In the genomic region with DNA sequence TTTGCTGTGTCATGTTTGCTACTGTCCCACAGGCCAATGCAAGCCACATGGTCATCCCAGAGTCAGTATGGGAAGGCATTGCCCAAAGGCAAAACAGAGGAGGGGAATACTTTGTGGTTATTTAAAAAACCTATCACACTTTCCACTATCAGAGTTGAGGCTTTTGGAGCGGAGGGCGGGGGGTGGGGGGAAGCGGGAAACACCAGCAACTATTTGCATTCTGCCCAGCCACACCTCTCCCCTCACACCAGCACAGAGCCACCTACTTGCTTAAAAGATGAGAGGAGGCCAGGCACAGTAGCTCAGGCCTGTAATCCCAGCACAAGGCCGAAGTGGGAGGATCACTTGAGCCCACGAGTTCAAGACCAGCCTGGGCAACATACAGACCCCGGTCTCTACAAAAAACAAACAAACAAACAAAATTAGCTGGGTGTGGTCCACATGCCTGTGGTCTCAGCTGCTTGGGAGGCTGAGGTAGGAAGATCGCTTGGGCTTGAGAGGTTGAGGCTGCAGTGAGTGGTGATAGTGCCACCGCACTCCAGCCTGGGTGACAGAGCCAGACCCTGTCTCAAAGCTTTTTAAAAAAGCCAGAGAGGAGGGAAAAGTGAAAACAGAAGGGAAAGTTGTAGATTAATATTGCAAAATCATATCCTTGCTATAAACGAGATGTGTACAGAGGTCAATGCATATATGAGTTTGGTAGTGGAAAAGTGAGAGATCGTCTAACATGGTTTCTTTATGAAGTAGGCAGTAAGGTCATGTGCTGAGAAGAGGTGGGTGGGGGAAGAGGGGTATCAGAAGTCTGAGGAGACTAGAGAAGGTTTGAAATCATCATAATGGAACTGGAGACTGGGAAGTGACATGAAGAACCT, we compare ENCODE assay signal across 12 cellular contexts. TPM values are rescaled to one million over a fixed set of nuclear protein-coding genes. Genes with fewer than 3 reads are reported as not detected.
DNase-seq lines count a peak whose midpoint lies in the region; ATAC-seq and TF ChIP-seq lines count a peak whose summit lies in the region.
"Had no signal": no experiment of that assay in that cellular context is flagged by ENCODE, and none has a peak within 500 bp of the region (broad histone marks: within the 10 kb centered on the region; RNA-seq: fewer than 3 reads in every experiment).

No MANE protein-coding gene starts in this region.

- H3K27ac ChIP-seq in GM23338 (ENCODE audit: low read depth), result no peak overlapping the region
- no peak overlapping the region for H3K27ac ChIP-seq in naive thymus-derived CD4-positive, alpha-beta T cell (ENCODE audit: low read depth, low read length)
- no peak overlapping the region for H3K27ac ChIP-seq in left lung
- H3K27ac ChIP-seq: VCaP had no signal

- no peak overlapping the region for H3K4me3 ChIP-seq in GM23338
- no peak overlapping the region for H3K4me3 ChIP-seq in naive thymus-derived CD4-positive, alpha-beta T cell (ENCODE audit: low read length)
- no peak overlapping the region for H3K4me3 ChIP-seq in left lung

- H3K79me2 ChIP-seq in GM23338 (replicated peaks; ENCODE audit: insufficient read depth), result peaks cover 15% of the 10 kb centered on the region

- no peaks in the 10 kb centered on the region for H4K20me1 ChIP-seq in GM23338 (replicated peaks; ENCODE audit: insufficient read depth)

- peaks cover 3% of the 10 kb centered on the region for H3K36me3 Mint-ChIP-seq in activated CD4-positive, alpha-beta T cell treated with anti-CD3 and anti-CD28 coated beads, Interleukin-2, amount 10 ng/mL, durations not matched to agents 24 days and 14 days (ENCODE audit: low read depth)
- no peaks in the 10 kb centered on the region; the same call in 2 of the 3 replicates for H3K36me3 Mint-ChIP-seq in GM23338 (ENCODE audit: low read depth)
- H3K36me3 Mint-ChIP-seq in activated CD8-positive, alpha-beta T cell treated with anti-CD3 and anti-CD28 coated beads, Interleukin-2, amount 10 ng/mL, durations not matched to agents 7 days and 5 days (ENCODE audit: low read depth), result peaks cover 5% of the 10 kb centered on the region
- H3K36me3 Mint-ChIP-seq in neural crest cell (ENCODE audit: low read depth), result peaks cover 2% of the 10 kb centered on the region
- peaks cover 0 to 5% (median 0%) of the 10 kb centered on the region in 5 donors for H3K36me3 Mint-ChIP-seq in naive thymus-derived CD4-positive, alpha-beta T cell
- no peaks in the 10 kb centered on the region for H3K36me3 Mint-ChIP-seq in nephron progenitor cell (ENCODE audit: low read depth)

- peak overlapping the region; percentile 88 for H3K27ac Mint-ChIP-seq in activated CD4-positive, alpha-beta T cell treated with anti-CD3 and anti-CD28 coated beads, Interleukin-2, amount 10 ng/mL, durations not matched to agents 24 days and 14 days
- no peak overlapping the region; the same call in 1 of the 2 replicates for H3K27ac Mint-ChIP-seq in GM23338
- H3K27ac Mint-ChIP-seq in activated CD8-positive, alpha-beta T cell treated with anti-CD3 and anti-CD28 coated beads, Interleukin-2, amount 10 ng/mL, durations not matched to agents 7 days and 5 days, result peak overlapping the region; percentile 89
- H3K27ac Mint-ChIP-seq in neural crest cell (ENCODE audit: unreplicated experiment), result no peak overlapping the region
- peak overlapping the region in 4 of 9 donors; percentile 17 to 72 (median 49) for H3K27ac Mint-ChIP-seq in naive thymus-derived CD4-positive, alpha-beta T cell
- H3K27ac Mint-ChIP-seq in nephron progenitor cell, result no peak overlapping the region

- no peak for TF ChIP-seq CTCF in GM23338 (conservative IDR thresholded peaks at IDR 0.05; ENCODE audit: low read depth in 2 of 2)
- no peak for TF ChIP-seq CTCF in neural crest cell (conservative IDR thresholded peaks at IDR 0.05)
- no peak for TF ChIP-seq CTCF in nephron progenitor cell (IDR thresholded peaks at IDR 0.05)
- no peak for TF ChIP-seq CTCF in left lung (IDR thresholded peaks at IDR 0.05)

- no peak for DNase-seq in activated CD4-positive, alpha-beta T cell treated with anti-CD3 and anti-CD28 coated beads, Interleukin-2, amount 10 ng/mL, durations not matched to agents 24 days and 14 days
- DNase-seq in activated CD4-positive, alpha-beta T cell treated with anti-CD3 and anti-CD28 coated beads, Interleukin-2, amount 50 U/mL, for 4 hours, result no peak
- DNase-seq in GM23338 (ENCODE audit: low spot score), result no peak
- no peak for DNase-seq in activated CD8-positive, alpha-beta T cell treated with anti-CD3 and anti-CD28 coated beads, Interleukin-2, amount 10 ng/mL, durations not matched to agents 7 days and 5 days
- DNase-seq in neural crest cell (ENCODE audit: low read depth, low spot score), result no peak
- no peak for DNase-seq in naive thymus-derived CD4-positive, alpha-beta T cell
- DNase-seq in nephron progenitor cell, result no peak
- no peak for DNase-seq in left lung
- DNase-seq: activated gamma-delta T cell treated with Interleukin-2 at 50 U/mL for 16 hours, NCI-H187 treated with DMSO at 0.1 percent for 48 hours, SHP77 treated with DMSO at 0.1 percent for 48 hours had no signal

- no peaks in the 10 kb centered on the region for H3K27me3 Mint-ChIP-seq in activated CD4-positive, alpha-beta T cell treated with anti-CD3 and anti-CD28 coated beads, Interleukin-2, amount 10 ng/mL, durations not matched to agents 24 days and 14 days
- H3K27me3 Mint-ChIP-seq in GM23338 (ENCODE audit: insufficient read depth, low read depth, poor library complexity) (peaks cover 11% of the 10 kb centered on the region), neural crest cell (ENCODE audit: low read depth) (peaks cover 34% of the 10 kb centered on the region), nephron progenitor cell (ENCODE audit: low read depth, poor library complexity) (peaks cover 8% of the 10 kb centered on the region)
- H3K27me3 Mint-ChIP-seq in activated CD8-positive, alpha-beta T cell treated with anti-CD3 and anti-CD28 coated beads, Interleukin-2, amount 10 ng/mL, durations not matched to agents 7 days and 5 days (ENCODE audit: low read depth), result no peaks in the 10 kb centered on the region
- no peaks in the 10 kb centered on the region for H3K27me3 Mint-ChIP-seq in naive thymus-derived CD4-positive, alpha-beta T cell

- H3K4me1 Mint-ChIP-seq in activated CD4-positive, alpha-beta T cell treated with anti-CD3 and anti-CD28 coated beads, Interleukin-2, amount 10 ng/mL, durations not matched to agents 24 days and 14 days, result peaks cover 27% of the 10 kb centered on the region
- H3K4me1 Mint-ChIP-seq in GM23338 (peaks cover 26% of the 10 kb centered on the region), neural crest cell (peaks cover 20% of the 10 kb centered on the region), nephron progenitor cell (peaks cover 14% of the 10 kb centered on the region)
- peaks cover 27% of the 10 kb centered on the region for H3K4me1 Mint-ChIP-seq in activated CD8-positive, alpha-beta T cell treated with anti-CD3 and anti-CD28 coated beads, Interleukin-2, amount 10 ng/mL, durations not matched to agents 7 days and 5 days (ENCODE audit: low read depth)
- H3K4me1 Mint-ChIP-seq in naive thymus-derived CD4-positive, alpha-beta T cell, result peaks cover 11 to 30% (median 23%) of the 10 kb centered on the region in 7 donors

- H3K9me3 Mint-ChIP-seq in activated CD4-positive, alpha-beta T cell treated with anti-CD3 and anti-CD28 coated beads, Interleukin-2, amount 10 ng/mL, durations not matched to agents 24 days and 14 days, result no peaks in the 10 kb centered on the region
- H3K9me3 Mint-ChIP-seq in GM23338 (no peaks in the 10 kb centered on the region; the same call in 2 of the 3 replicates), neural crest cell (no peaks in the 10 kb centered on the region), nephron progenitor cell (peaks cover 40% of the 10 kb centered on the region)
- no peaks in the 10 kb centered on the region for H3K9me3 Mint-ChIP-seq in activated CD8-positive, alpha-beta T cell treated with anti-CD3 and anti-CD28 coated beads, Interleukin-2, amount 10 ng/mL, durations not matched to agents 7 days and 5 days (ENCODE audit: insufficient read depth)
- no peaks in the 10 kb centered on the region for H3K9me3 Mint-ChIP-seq in naive thymus-derived CD4-positive, alpha-beta T cell

- H3K27me3 ChIP-seq in GM23338 (ENCODE audit: insufficient read depth) (peaks cover 18% of the 10 kb centered on the region; the same call in 1 of the 2 replicates), left lung (peaks cover 0 to 10% of the 10 kb centered on the region in 2 donors)
- no peaks in the 10 kb centered on the region for H3K27me3 ChIP-seq in naive thymus-derived CD4-positive, alpha-beta T cell (ENCODE audit: control insufficient read depth in 2 of 2, insufficient read depth in 2 of 2, low read length in 2 of 2)

- no peak overlapping the region for H3K4me2 ChIP-seq in GM23338

- H3K9me3 ChIP-seq in naive thymus-derived CD4-positive, alpha-beta T cell (ENCODE audit: control insufficient read depth in 2 of 3, low read length in 3 of 3), result no peaks in the 10 kb centered on the region
- no peaks in the 10 kb centered on the region for H3K9me3 ChIP-seq in left lung

- POLR2A ChIA-PET in activated CD8-positive, alpha-beta T cell treated with anti-CD3 and anti-CD28 coated beads, Interleukin-2, amount 10 ng/mL, durations not matched to agents 7 days and 5 days (lab: Charles Lee), result interaction anchor here (0.8 to 1.4 kb wide), 3 partner anchors 27 to 138 kb away, joined by 3 to 4 read pairs (median 3); no protein-coding TSS in a partner anchor
- POLR2A ChIA-PET in naive thymus-derived CD4-positive, alpha-beta T cell (lab: Charles Lee), result interaction anchor here (1.2 kb wide), 1 partner anchor 16 kb away, joined by 8 read pairs; no protein-coding TSS in a partner anchor

- CTCF ChIA-PET in activated CD8-positive, alpha-beta T cell treated with anti-CD3 and anti-CD28 coated beads, Interleukin-2, amount 10 ng/mL, durations not matched to agents 7 days and 5 days (lab: Charles Lee), result interaction anchor here (0.7 to 1.9 kb wide), 11 partner anchors 9 to 172 kb away, joined by 3 to 17 read pairs (median 4); no protein-coding TSS in a partner anchor
- CTCF ChIA-PET in naive thymus-derived CD4-positive, alpha-beta T cell (lab: Charles Lee), result no interaction called here

- H3F3A ChIP-seq in GM23338 (replicated peaks; ENCODE audit: low read depth), result no peaks in the 10 kb centered on the region

- H3K36me3 ChIP-seq in GM23338 (ENCODE audit: insufficient read depth), result no peaks in the 10 kb centered on the region
- no peaks in the 10 kb centered on the region for H3K36me3 ChIP-seq in naive thymus-derived CD4-positive, alpha-beta T cell (ENCODE audit: control insufficient read depth in 2 of 3, insufficient read depth in 3 of 3, low read length in 3 of 3)
- no peaks in the 10 kb centered on the region for H3K36me3 ChIP-seq in left lung

- H3K4me1 ChIP-seq in GM23338 (ENCODE audit: insufficient read depth) (peaks cover 7% of the 10 kb centered on the region; the same call in 1 of the 2 replicates), left lung (peaks cover 0 to 19% of the 10 kb centered on the region in 2 donors)
- peaks cover 3 to 16% of the 10 kb centered on the region in 2 donors for H3K4me1 ChIP-seq in naive thymus-derived CD4-positive, alpha-beta T cell (ENCODE audit: control insufficient read depth in 2 of 2, insufficient read depth in 2 of 2, low read length in 2 of 2)

- intact Hi-C loops in activated CD4-positive, alpha-beta T cell treated with anti-CD3 and anti-CD28 coated beads, Interleukin-2, amount 10 ng/mL, durations not matched to agents 24 days and 14 days (cut with micrococcal nuclease), result loop anchor here (1.0 to 5.0 kb wide), 8 partner anchors 9 to 266 kb away; partner anchors contain the start of genes RP2 and ZNF674
- intact Hi-C loops in naive thymus-derived CD4-positive, alpha-beta T cell (cut with micrococcal nuclease), result loop anchor here (1.0 to 5.0 kb wide), 5 partner anchors 40 to 1699 kb away; partner anchors contain the start of genes KDM6A (in 1 of the 2) and RP2 (in 1 of the 2)
- intact Hi-C loops in left lung (cut with DNase I), result no loop called here

- ATAC-seq in GM23338, result no peak
- no peak for ATAC-seq in activated CD8-positive, alpha-beta T cell treated with anti-CD3 and anti-CD28 coated beads, Interleukin-2, amount 10 ng/mL, durations not matched to agents 7 days and 5 days
- ATAC-seq in naive thymus-derived CD4-positive, alpha-beta T cell, result no peak
- ATAC-seq in left lung, result no peak

- no peaks in the 10 kb centered on the region for H3K9me2 ChIP-seq in GM23338 (ENCODE audit: insufficient read depth)

- H2AFZ ChIP-seq in GM23338, result no peak overlapping the region

- H3K4me3 Mint-ChIP-seq in activated CD4-positive, alpha-beta T cell treated with anti-CD3 and anti-CD28 coated beads, Interleukin-2, amount 10 ng/mL, durations not matched to agents 24 days and 14 days, result peak overlapping the region; percentile 89
- H3K4me3 Mint-ChIP-seq in GM23338, result 0 out of 3 replicates have a peak overlapping the region, but pooled peaks have one; percentile 2
- H3K4me3 Mint-ChIP-seq in activated CD8-positive, alpha-beta T cell treated with anti-CD3 and anti-CD28 coated beads, Interleukin-2, amount 10 ng/mL, durations not matched to agents 7 days and 5 days, result no peak overlapping the region
- H3K4me3 Mint-ChIP-seq in neural crest cell, result peak overlapping the region; percentile 56
- peak overlapping the region in 3 of 10 donors; percentile 51 to 83 (median 66) for H3K4me3 Mint-ChIP-seq in naive thymus-derived CD4-positive, alpha-beta T cell
- no peak overlapping the region for H3K4me3 Mint-ChIP-seq in nephron progenitor cell

RNA-seq across cellular contexts. Expression of gene CHST7, which starts 1.9 kb away (rescaled TPM):
- total RNA-seq in activated CD4-positive, alpha-beta T cell treated with anti-CD3 and anti-CD28 coated beads, Interleukin-2, amount 10 ng/mL, durations not matched to agents 24 days and 14 days, result 6.5 and 6.9 TPM in 2 replicates
- 23.9 and 27.2 TPM in 2 replicates for total RNA-seq in GM23338 (2014; rRNA removed; shearing (Covaris generic))
- 7.6 and 8.7 TPM in 2 replicates for polyA plus RNA-seq in GM23338 (2016; fragmentation: Nextera tagmentation; extraction: Ambion mirVana)
- total RNA-seq in activated CD8-positive, alpha-beta T cell treated with anti-CD3 and anti-CD28 coated beads, Interleukin-2, amount 10 ng/mL, durations not matched to agents 7 days and 5 days, result 1 to 10 TPM; 5.4 to 6.5 TPM
- 1.9 and 2.3 TPM in 2 replicates for total RNA-seq in neural crest cell
- total RNA-seq in naive thymus-derived CD4-positive, alpha-beta T cell, result 1 to 10 TPM; 2.1 to 7.2 (median 2.3) TPM
- 1 to 10 TPM; 3.0 to 3.1 TPM for polyA plus RNA-seq in naive thymus-derived CD4-positive, alpha-beta T cell
- total RNA-seq in left lung, result 1 to 10 TPM; 6.9 to 7.3 TPM

RNA-seq across cellular contexts. Expression of gene ZNF674, which starts 26.4 kb away (rescaled TPM):
- total RNA-seq in activated CD4-positive, alpha-beta T cell treated with anti-CD3 and anti-CD28 coated beads, Interleukin-2, amount 10 ng/mL, durations not matched to agents 24 days and 14 days, result 2.1 and 2.6 TPM in 2 replicates
- 5.5 and 5.8 TPM in 2 replicates for total RNA-seq in GM23338 (2014; rRNA removed; shearing (Covaris generic))
- polyA plus RNA-seq in GM23338 (2016; fragmentation: Nextera tagmentation; extraction: Ambion mirVana), result 2.6 and 3.0 TPM in 2 replicates
- total RNA-seq in activated CD8-positive, alpha-beta T cell treated with anti-CD3 and anti-CD28 coated beads, Interleukin-2, amount 10 ng/mL, durations not matched to agents 7 days and 5 days, result 1 to 10 TPM; 3.2 to 4.1 TPM
- 4.7 and 6.2 TPM in 2 replicates for total RNA-seq in neural crest cell
- total RNA-seq in naive thymus-derived CD4-positive, alpha-beta T cell, result 1 to 10 TPM; 2.1 to 6.9 (median 5.8) TPM
- polyA plus RNA-seq in naive thymus-derived CD4-positive, alpha-beta T cell, result under 1 TPM; 0.77 to 0.86 TPM
- total RNA-seq in left lung, result 1 to 10 TPM; 4.1 to 5.0 TPM

Comparison
In these comparisons a context has a peak if more than half of its experiments do, and no peak if none do; other contexts are left out.
1. H3K27ac Mint-ChIP-seq: peak in activated CD4-positive, alpha-beta T cell treated with anti-CD3 and anti-CD28 coated beads, Interleukin-2, amount 10 ng/mL, durations not matched to agents 24 days and 14 days (single experiment) and activated CD8-positive, alpha-beta T cell treated with anti-CD3 and anti-CD28 coated beads, Interleukin-2, amount 10 ng/mL, durations not matched to agents 7 days and 5 days (single experiment); none in GM23338 (single experiment), neural crest cell (single experiment) and nephron progenitor cell (single experiment).
2. H3K4me3 Mint-ChIP-seq: peak in activated CD4-positive, alpha-beta T cell treated with anti-CD3 and anti-CD28 coated beads, Interleukin-2, amount 10 ng/mL, durations not matched to agents 24 days and 14 days (single experiment), GM23338 (single experiment) and neural crest cell (single experiment); none in activated CD8-positive, alpha-beta T cell treated with anti-CD3 and anti-CD28 coated beads, Interleukin-2, amount 10 ng/mL, durations not matched to agents 7 days and 5 days (single experiment) and nephron progenitor cell (single experiment).
3. intact Hi-C loops: an anchor here in activated CD4-positive, alpha-beta T cell treated with anti-CD3 and anti-CD28 coated beads, Interleukin-2, amount 10 ng/mL, durations not matched to agents 24 days and 14 days (1.0 to 5.0 kb wide) and naive thymus-derived CD4-positive, alpha-beta T cell (1.0 to 5.0 kb wide); none called in left lung.